In genomic region chr2:144507441-144508161, GRCh38 we compare ENCODE assay signal across 9 cellular contexts. TPM values are rescaled to one million over a fixed set of nuclear protein-coding genes. Genes with fewer than 3 reads are reported as not detected.
DNase-seq lines count a peak whose midpoint lies in the region; ATAC-seq, FAIRE-seq and TF ChIP-seq lines count a peak whose summit lies in the region.
"Had no signal": no experiment of that assay in that cellular context is flagged by ENCODE, and none has a peak within 500 bp of the region (broad histone marks: within the 10 kb centered on the region; RNA-seq: fewer than 3 reads in every experiment).

No MANE protein-coding gene starts in this region.

- POLR2A ChIA-PET in K562 (lab: Yijun Ruan, JAX) = interaction anchor here (0.5 to 4.8 kb wide), 4 partner anchors 8 to 15 kb away, joined by 3 to 21 read pairs (median 4); no protein-coding TSS in a partner anchor

- H3K9ac ChIP-seq in K562 (ENCODE audit: insufficient read depth in 1 of 2, low read depth in 2 of 2, low read length in 2 of 2) = peak overlapping the region; percentile 28 to 56; a peak in 3 of 4 replicates

- intact Hi-C loops in K562 (cut with micrococcal nuclease) = loop anchor here (5.0 kb wide), 2 partner anchors 65 to 175 kb away; a partner anchor contains a TSS

- no peak for TF ChIP-seq RAD21 in K562 (CRISPR knock-in tag; conservative IDR thresholded peaks at IDR 0.05 in 1 of 2, IDR thresholded peaks at IDR 0.05 in 1 of 2)

- H3K36me3 ChIP-seq in K562 (ENCODE audit: control insufficient read depth, insufficient read depth, low read length) = peaks cover 89% of the 10 kb centered on the region
- H3K36me3 ChIP-seq: WERI-Rb-1 had no signal

- no peaks in the 10 kb centered on the region for H3K27me3 ChIP-seq in K562 (ENCODE audit: control insufficient read depth in 2 of 2, insufficient read depth in 2 of 2, low read length in 2 of 2)

- TF ChIP-seq POLR2A in K562 (conservative IDR thresholded peaks at IDR 0.05) = no peak

- 25% methylated on average over 5 of the region's 5 CpGs for WGBS in K562 (ENCODE audit: insufficient coverage, low coverage, missing lambda C conversion rate)

- H3K4me1 ChIP-seq in K562 (replicated peaks in 1 of 2; ENCODE audit: control insufficient read depth in 2 of 2, insufficient read depth in 2 of 2, low read length in 2 of 2) = peaks cover 26 to 91% of the 10 kb centered on the region in 2 experiments

- H3K9me3 ChIP-seq in K562 (replicated peaks; ENCODE audit: control insufficient read depth, insufficient read depth, low read depth, low read length) = no peaks in the 10 kb centered on the region

- TF ChIP-seq EP300 in K562 (IDR thresholded peaks at IDR 0.05; ENCODE audit: low read length) = no peak

- no peak for FAIRE-seq in K562 (lab: Jason Lieb, UNC)

- in situ Hi-C loops in K562 (cut with MboI) = no loop called here

- BruUV-seq in K562 (replicated peaks; lab: Mats Ljungman, UMichigan) = no TSS peak

- no peak overlapping the region for H3K4me3 ChIP-seq in K562

- peaks cover 36% of the 10 kb centered on the region for H4K20me1 ChIP-seq in K562 (replicated peaks; ENCODE audit: control insufficient read depth, insufficient read depth, low read length)

- no peak for ATAC-seq in K562
- ATAC-seq in GM18873 (IDR thresholded peaks at IDR 0.05; ENCODE audit: low FRiP score, unreplicated experiment) = no peak

- peaks cover 100% of the 10 kb centered on the region for H3K79me2 ChIP-seq in K562 (ENCODE audit: control insufficient read depth, insufficient read depth, low read length)

- no peak overlapping the region for H2AFZ ChIP-seq in K562 (ENCODE audit: low read depth, low read length)

- peak; percentile 41 for DNase-seq in NOMO-1 treated with DMSO at 0.1 percent for 48 hours (lab: John Stamatoyannopoulos, UW; ENCODE audit: unreplicated experiment)
- DNase-seq in NOMO-1 treated with dmso at 0.1 percent for 144 hours (lab: John Stamatoyannopoulos, UW; ENCODE audit: unreplicated experiment) = no peak
- DNase-seq in K562 (ENCODE audit: extremely low read depth in 1 of 4, low spot score in 3 of 4) = no peak
- peak; percentile 80 for DNase-seq in medulla oblongata (ENCODE audit: extremely low spot score)
- no peak for DNase-seq in stimulated activated CD4-positive, alpha-beta T cell treated with anti-CD3 and anti-CD28 coated beads, Interleukin-1b, Interleukin-23, amount 100 ng/mL, for 48 hours
- no peak for DNase-seq in hepatic stellate cell (ENCODE audit: low spot score)
- DNase-seq: WERI-Rb-1 had no signal

- peak overlapping the region; percentile 60 for H3K27ac ChIP-seq in K562 (ENCODE audit: extremely low read depth, low read depth, low read length)
- peak overlapping the region; percentile 99 for H3K27ac ChIP-seq in temporal lobe (ENCODE audit: low read depth, low read length)
- H3K27ac ChIP-seq: WERI-Rb-1 had no signal

- no peaks in the 10 kb centered on the region for H3K9me1 ChIP-seq in K562 (ENCODE audit: control insufficient read depth, insufficient read depth, low read length)

- no peak for TF ChIP-seq CTCF in K562 (IDR thresholded peaks at IDR 0.05 in 2 of 3, conservative IDR thresholded peaks at IDR 0.05 in 1 of 3; ENCODE audit: insufficient read depth in 2 of 3, low read depth in 1 of 3, low read length in 3 of 3)

- CTCF ChIA-PET in K562 (lab: Yijun Ruan, JAX; ENCODE audit: low intra/inter-chr PET ratio) = no interaction called here

- peak overlapping the region; percentile 65 for H3K4me2 ChIP-seq in K562 (ENCODE audit: insufficient read depth, low read length)

TF ChIP-seq in K562, 482 proteins besides CTCF, POLR2A, EP300 and RAD21 (continues in another document):
- TF ChIP-seq JUND (IDR thresholded peaks at IDR 0.05; ENCODE audit: borderline replicate concordance, low read depth, low read length) (no peak), JUND (tag; IDR thresholded peaks at IDR 0.05; ENCODE audit: borderline replicate concordance, low read depth, low read length) (0 out of 3 replicates have a peak, but pooled peaks have one; percentile 12), ILF3 (IDR thresholded peaks at IDR 0.05; ENCODE audit: borderline replicate concordance) (peak; percentile 53; the same call in 1 of the 2 replicates), HDAC1 (IDR thresholded peaks at IDR 0.05) (no peak), BRD4 (IDR thresholded peaks at IDR 0.05) (no peak), CHD4 (IDR thresholded peaks at IDR 0.05; ENCODE audit: insufficient read depth, insufficient replicate concordance, low read depth, low read length, poor library complexity, severe bottlenecking) (no peak), ZNF174 (CRISPR knock-in tag; IDR thresholded peaks at IDR 0.05) (no peak), POLR3A (IDR thresholded peaks at IDR 0.05; ENCODE audit: borderline replicate concordance, extremely low read depth, insufficient read depth, insufficient read length) (no peak), ZNF311 (CRISPR knock-in tag; IDR thresholded peaks at IDR 0.05) (no peak), HMG20A (CRISPR knock-in tag; conservative IDR thresholded peaks at IDR 0.05) (no peak), SAFB (IDR thresholded peaks at IDR 0.05; ENCODE audit: borderline replicate concordance, low read depth, low read length) (no peak), TRIM28 (IDR thresholded peaks at IDR 0.05) (no peak), KAT7 (CRISPR knock-in tag; IDR thresholded peaks at IDR 0.05; ENCODE audit: borderline replicate concordance) (0 out of 2 replicates have a peak, but pooled peaks have one; percentile 30), POLR2B (IDR thresholded peaks at IDR 0.05; ENCODE audit: low read depth, partially characterized antibody) (peak; percentile 28), DEAF1 (CRISPR knock-in tag; IDR thresholded peaks at IDR 0.05) (0 out of 2 replicates have a peak, but pooled peaks have one; percentile 11), SUPT5H (IDR thresholded peaks at IDR 0.05) (peak; percentile 18; the same call in 1 of the 2 replicates), TEAD1 (CRISPR knock-in tag; IDR thresholded peaks at IDR 0.05) (no peak), CREB3 (tag; conservative IDR thresholded peaks at IDR 0.05; ENCODE audit: low read depth) (no peak), SNAPC5 (CRISPR knock-in tag; IDR thresholded peaks at IDR 0.05) (no peak), TEAD4 (IDR thresholded peaks at IDR 0.05; ENCODE audit: low read length) (no peak), TEAD4 (CRISPR knock-in tag; IDR thresholded peaks at IDR 0.05; ENCODE audit: borderline replicate concordance) (no peak), ZNF589 (CRISPR knock-in tag; IDR thresholded peaks at IDR 0.05; ENCODE audit: low read depth) (no peak), U2AF1 (optimal IDR thresholded peaks at IDR 0.05; ENCODE audit: low read depth, low read length) (no peak), GATAD2A (IDR thresholded peaks at IDR 0.05) (no peak)

RNA-seq across cellular contexts. Expression of gene ZEB2, which starts 12.3 kb away (rescaled TPM):
- 342 and 614 TPM in 2 replicates for total RNA-seq in K562 (2011; cell fraction: chromatin; rRNA removed; ENCODE audit: low replicate concordance)
- total RNA-seq in K562 (2011; cell fraction: nucleolus; rRNA removed) = 113 and 153 TPM in 2 replicates
- 327 and 692 TPM in 2 replicates for total RNA-seq in K562 (2011; cell fraction: nucleoplasm; rRNA removed)
- total RNA-seq in K562 (2014; rRNA removed) (65.0 and 72.3 TPM in 2 replicates), K562 (2014; rRNA removed; fragmentation: Illumina TruSeq; extraction: Trizol) (87.9 and 96.2 TPM in 2 replicates), K562 (2015; rRNA removed; fragmentation: Illumina TruSeq; extraction: Trizol) (82.2 and 85.8 TPM in 2 replicates), K562 (2021) (101 and 113 TPM in 2 replicates), temporal lobe (283 TPM)
- polyA plus RNA-seq in K562 (2011; rRNA removed) (66.9 and 73.3 TPM in 2 replicates), K562 (2014; fragmentation: Illumina TruSeq; extraction: Trizol) (52.2 and 57.2 TPM in 2 replicates), K562 (2014; fragmentation: Nextera tagmentation; extraction: Ambion mirVana) (10 to 100 TPM; 15.1 to 30.1 TPM), K562 (2014; rRNA removed) (46.5 and 50.2 TPM in 2 replicates)
- polyA plus RNA-seq in K562 (2011; cell fraction: cytosol; rRNA removed) = 37.5 and 39.9 TPM in 2 replicates
- polyA plus RNA-seq in K562 (2011; cell fraction: nucleus; rRNA removed) = 143 and 148 TPM in 2 replicates
- polyA plus RNA-seq in K562 (2012) = 33.6 and 40.1 TPM in 2 replicates
- 369 and 399 TPM in 2 replicates for polyA minus RNA-seq in K562 (2011; rRNA and poly(A)+ RNA removed)
- 41.4 and 51.2 TPM in 2 replicates for polyA minus RNA-seq in K562 (2011; cell fraction: cytosol; rRNA and poly(A)+ RNA removed)
- polyA minus RNA-seq in K562 (2011; cell fraction: nucleus; rRNA and poly(A)+ RNA removed) = 431 and 576 TPM in 2 replicates

Comparison
In these comparisons a context has a peak if more than half of its experiments do, and no peak if none do; other contexts are left out.
1. DNase-seq: peak in NOMO-1 treated with DMSO at 0.1 percent for 48 hours (single experiment) and medulla oblongata (single experiment); none in NOMO-1 treated with dmso at 0.1 percent for 144 hours (single experiment), K562 (0 of 4), stimulated activated CD4-positive, alpha-beta T cell treated with anti-CD3 and anti-CD28 coated beads, Interleukin-1b, Interleukin-23, amount 100 ng/mL, for 48 hours (single experiment) and hepatic stellate cell (single experiment).